In the genomic region with DNA sequence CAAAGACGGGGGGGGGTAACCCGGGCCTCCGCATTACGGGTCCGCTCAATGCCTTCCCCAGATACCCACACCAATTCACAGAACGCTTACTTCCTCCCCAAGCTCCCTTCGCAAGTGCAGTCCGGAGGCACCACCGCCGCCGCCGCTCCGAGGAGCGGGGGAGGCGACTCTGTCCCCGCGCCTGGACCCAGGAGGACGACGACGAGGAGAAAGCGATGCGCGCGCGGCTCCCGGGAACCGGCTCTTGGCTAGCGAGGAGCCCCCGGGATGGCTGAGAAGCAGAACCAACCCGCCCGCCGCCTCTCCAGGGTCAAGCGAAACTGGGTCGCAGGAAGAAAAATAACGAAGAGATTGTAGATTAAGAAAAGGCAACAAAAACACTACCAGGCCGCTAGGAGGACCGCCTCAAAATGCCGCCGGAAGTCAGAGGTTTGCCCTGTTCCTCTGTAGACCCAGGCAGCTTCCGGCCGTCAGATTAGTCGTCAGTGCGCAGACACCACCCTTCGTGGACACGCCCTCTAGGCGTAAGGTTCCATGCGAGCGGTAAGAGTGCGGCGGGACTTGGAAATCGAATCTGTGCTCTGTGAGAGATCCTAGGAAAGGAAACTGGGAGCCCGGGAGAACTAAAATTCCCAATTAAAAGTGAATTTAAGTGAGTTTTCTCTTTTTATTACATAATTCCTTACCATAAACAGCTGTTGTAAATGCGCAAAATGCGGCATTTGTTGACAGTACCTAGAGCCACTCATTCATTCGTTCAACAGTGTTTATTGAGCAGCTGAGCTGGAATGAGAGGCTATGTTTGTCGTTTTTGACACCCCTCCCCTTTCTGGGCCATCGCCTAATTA, we compare ENCODE assay signal across 8 cellular contexts. TPM values are rescaled to one million over a fixed set of nuclear protein-coding genes. Genes with fewer than 3 reads are reported as not detected.
DNase-seq lines count a peak whose midpoint lies in the region; ATAC-seq and TF ChIP-seq lines count a peak whose summit lies in the region.

A gene with protein sequence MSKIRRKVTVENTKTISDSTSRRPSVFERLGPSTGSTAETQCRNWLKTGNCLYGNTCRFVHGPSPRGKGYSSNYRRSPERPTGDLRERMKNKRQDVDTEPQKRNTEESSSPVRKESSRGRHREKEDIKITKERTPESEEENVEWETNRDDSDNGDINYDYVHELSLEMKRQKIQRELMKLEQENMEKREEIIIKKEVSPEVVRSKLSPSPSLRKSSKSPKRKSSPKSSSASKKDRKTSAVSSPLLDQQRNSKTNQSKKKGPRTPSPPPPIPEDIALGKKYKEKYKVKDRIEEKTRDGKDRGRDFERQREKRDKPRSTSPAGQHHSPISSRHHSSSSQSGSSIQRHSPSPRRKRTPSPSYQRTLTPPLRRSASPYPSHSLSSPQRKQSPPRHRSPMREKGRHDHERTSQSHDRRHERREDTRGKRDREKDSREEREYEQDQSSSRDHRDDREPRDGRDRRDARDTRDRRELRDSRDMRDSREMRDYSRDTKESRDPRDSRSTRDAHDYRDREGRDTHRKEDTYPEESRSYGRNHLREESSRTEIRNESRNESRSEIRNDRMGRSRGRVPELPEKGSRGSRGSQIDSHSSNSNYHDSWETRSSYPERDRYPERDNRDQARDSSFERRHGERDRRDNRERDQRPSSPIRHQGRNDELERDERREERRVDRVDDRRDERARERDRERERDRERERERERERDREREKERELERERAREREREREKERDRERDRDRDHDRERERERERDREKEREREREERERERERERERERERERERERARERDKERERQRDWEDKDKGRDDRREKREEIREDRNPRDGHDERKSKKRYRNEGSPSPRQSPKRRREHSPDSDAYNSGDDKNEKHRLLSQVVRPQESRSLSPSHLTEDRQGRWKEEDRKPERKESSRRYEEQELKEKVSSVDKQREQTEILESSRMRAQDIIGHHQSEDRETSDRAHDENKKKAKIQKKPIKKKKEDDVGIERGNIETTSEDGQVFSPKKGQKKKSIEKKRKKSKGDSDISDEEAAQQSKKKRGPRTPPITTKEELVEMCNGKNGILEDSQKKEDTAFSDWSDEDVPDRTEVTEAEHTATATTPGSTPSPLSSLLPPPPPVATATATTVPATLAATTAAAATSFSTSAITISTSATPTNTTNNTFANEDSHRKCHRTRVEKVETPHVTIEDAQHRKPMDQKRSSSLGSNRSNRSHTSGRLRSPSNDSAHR (N-terminal part only) (minus strand): TSS at position 433 of the 848 bp plus-strand sequence. CDS start 7,239 bp downstream, outside the sequence.

- peaks cover 5% of the 10 kb centered on the region for H3K27me3 Mint-ChIP-seq in dendritic cell treated with granulocyte-macrophage colony-stimulating factor and Interleukin-4, amounts not matched to agents 40 ng/mL and 50 ng/mL, for 4 days

- peaks cover 11% of the 10 kb centered on the region for H3K4me1 Mint-ChIP-seq in dendritic cell treated with granulocyte-macrophage colony-stimulating factor and Interleukin-4, amounts not matched to agents 40 ng/mL and 50 ng/mL, for 4 days (ENCODE audit: low read depth)

- H3K9me3 Mint-ChIP-seq in dendritic cell treated with granulocyte-macrophage colony-stimulating factor and Interleukin-4, amounts not matched to agents 40 ng/mL and 50 ng/mL, for 4 days, result no peaks in the 10 kb centered on the region

- H3K4me3 Mint-ChIP-seq in dendritic cell treated with granulocyte-macrophage colony-stimulating factor and Interleukin-4, amounts not matched to agents 40 ng/mL and 50 ng/mL, for 4 days, result peak within 1 kb of the TSS; percentile 99

- DNase-seq in CD1c-positive myeloid dendritic cell (ENCODE audit: extremely low spot score) (peak; percentile 96), NCI-H748 treated with DMSO at 0.1 percent for 48 hours (lab: John Stamatoyannopoulos, UW) (peak; percentile 87), left lung (peak; percentile 96 to 97)
- DNase-seq in activated CD4-positive, alpha-beta T cell treated with anti-CD3 and anti-CD28 coated beads, Interleukin-2, amount 50 U/mL, for 24 hours (ENCODE audit: low read depth in 1 of 2, low spot score in 1 of 2), result peak; percentile 77 to 94
- DNase-seq in stimulated activated CD4-positive, alpha-beta T cell treated with anti-CD3 and anti-CD28 coated beads, Interleukin-2, amount 100 ng/mL, for 48 hours, result peak; percentile 84 to 85

- H3K27ac ChIP-seq in left lung, result peak within 1 kb of the TSS; percentile 97

- H3K4me3 ChIP-seq in left lung, result peak within 1 kb of the TSS; percentile 69 to 86

- intact Hi-C loops in dendritic cell treated with granulocyte-macrophage colony-stimulating factor and Interleukin-4, amounts not matched to agents 40 ng/mL and 50 ng/mL, for 4 days (cut with micrococcal nuclease), result loop anchor here (5.0 kb wide), 2 partner anchors 60 to 75 kb away; no protein-coding TSS in a partner anchor
- intact Hi-C loops in left lung (cut with DNase I), result no loop called here

- peaks cover 13 to 27% of the 10 kb centered on the region in 2 donors for H3K4me1 ChIP-seq in left lung

- peak within 1 kb of the TSS; percentile 94 for H3K27ac Mint-ChIP-seq in dendritic cell treated with granulocyte-macrophage colony-stimulating factor and Interleukin-4, amounts not matched to agents 40 ng/mL and 50 ng/mL, for 4 days

- H3K9me3 ChIP-seq in left lung, result no peaks in the 10 kb centered on the region

- ATAC-seq in GM19372 (IDR thresholded peaks at IDR 0.05; ENCODE audit: low read depth, unreplicated experiment) (peak; percentile 100), HG03558 (IDR thresholded peaks at IDR 0.05; ENCODE audit: extremely low read depth, unreplicated experiment) (peak; percentile 98), left lung (peak; percentile 100)

- H3K27me3 ChIP-seq in left lung, result peaks cover 0 to 12% of the 10 kb centered on the region in 2 donors

- H3K36me3 Mint-ChIP-seq in dendritic cell treated with granulocyte-macrophage colony-stimulating factor and Interleukin-4, amounts not matched to agents 40 ng/mL and 50 ng/mL, for 4 days (ENCODE audit: low read depth), result peaks cover 20% of the 10 kb centered on the region

- no peaks in the 10 kb centered on the region for H3K36me3 ChIP-seq in left lung

- TF ChIP-seq CTCF in left lung (IDR thresholded peaks at IDR 0.05), result peak in 1 of 2 donors; percentile 44

RNA-seq across cellular contexts. Expression of the gene that starts here (rescaled TPM):
- 10 to 100 TPM; 40.6 to 41.4 TPM for total RNA-seq in left lung

Comparison
In these comparisons a context has a peak if more than half of its experiments do, and no peak if none do; other contexts are left out.
1. Peak in every context shown above with its lines: DNase-seq, ATAC-seq, H3K4me3 ChIP-seq and H3K27ac ChIP-seq.